23 cellular contexts compared by ENCODE assay signal in genomic region chr21:42670884-42671283, GRCh38. TPM values are rescaled to one million over a fixed set of nuclear protein-coding genes. Genes with fewer than 3 reads are reported as not detected.
DNase-seq lines count a peak whose midpoint lies in the region; ATAC-seq, FAIRE-seq and TF ChIP-seq lines count a peak whose summit lies in the region.
"Had no signal": no experiment of that assay in that cellular context is flagged by ENCODE, and none has a peak within 500 bp of the region (broad histone marks: within the 10 kb centered on the region; RNA-seq: fewer than 3 reads in every experiment).

No MANE protein-coding gene starts in this region.

- no peak overlapping the region for H3K27ac ChIP-seq in BLaER1
- H3K27ac ChIP-seq in DOHH2 (ENCODE audit: low read depth, low read length), result peak overlapping the region; percentile 83
- H3K27ac ChIP-seq: breast epithelium, hepatocyte had no signal

- peak; percentile 50 for DNase-seq in NCI-H69 (lab: John Stamatoyannopoulos, UW)
- no peak for DNase-seq in activated CD8-positive, alpha-beta T cell treated with anti-CD3 and anti-CD28 coated beads for 36 hours
- DNase-seq in urothelium cell line (ENCODE audit: low spot score), result no peak
- DNase-seq in effector memory CD8-positive, alpha-beta T cell, result no peak
- DNase-seq: activated CD4-positive, alpha-beta memory T cell treated with anti-CD3 and anti-CD28 coated beads for 36 hours; activated T-cell treated with anti-CD3 and anti-CD28 coated beads, Interleukin-2, amount 50 U/mL, for 4 hours; cortex of kidney; mammary epithelial cell; natural killer cell; NCI-H1694 treated with DMSO at 0.1 percent for 48 hours; posterior cingulate gyrus; small intestine; stimulated activated CD4-positive, alpha-beta T cell treated with anti-CD3 and anti-CD28 coated beads, Interleukin-4, amount 100 ng/mL, for 4 hours; substantia nigra had no signal

- H3K36me3 Mint-ChIP-seq in activated CD8-positive, alpha-beta T cell treated with anti-CD3 and anti-CD28 coated beads for 36 hours (ENCODE audit: low read depth), result no peaks in the 10 kb centered on the region
- H3K36me3 Mint-ChIP-seq in effector memory CD8-positive, alpha-beta T cell (ENCODE audit: insufficient read depth), result no peaks in the 10 kb centered on the region
- H3K36me3 Mint-ChIP-seq: activated CD4-positive, alpha-beta memory T cell treated with anti-CD3 and anti-CD28 coated beads for 36 hours; natural killer cell had no signal

- CTCF ChIA-PET in activated CD8-positive, alpha-beta T cell treated with anti-CD3 and anti-CD28 coated beads for 36 hours (lab: Charles Lee), result interaction anchor here (1.2 to 1.4 kb wide), 2 partner anchors 17 to 148 kb away, joined by 4 read pairs; no protein-coding TSS in a partner anchor

- peaks cover 43% of the 10 kb centered on the region for H3K79me2 ChIP-seq in DOHH2 (ENCODE audit: control insufficient read depth, low read length)

- intact Hi-C loops in activated CD8-positive, alpha-beta T cell treated with anti-CD3 and anti-CD28 coated beads for 36 hours (cut with micrococcal nuclease), result loop anchor here (10.0 kb wide), 1 partner anchor 154 kb away; no protein-coding TSS in a partner anchor

- no peaks in the 10 kb centered on the region for H3K9me2 ChIP-seq in DOHH2 (replicated peaks; ENCODE audit: control insufficient read depth, low read length)

- H3K36me3 ChIP-seq in BLaER1, result no peaks in the 10 kb centered on the region
- H3K36me3 ChIP-seq in DOHH2 (ENCODE audit: control insufficient read depth, low read length), result peaks cover 23% of the 10 kb centered on the region
- H3K36me3 ChIP-seq: breast epithelium had no signal

- H3K4me1 ChIP-seq in BLaER1 (peaks cover 68% of the 10 kb centered on the region), DOHH2 (ENCODE audit: control insufficient read depth, low read length) (peaks cover 69% of the 10 kb centered on the region)

- peaks cover 87% of the 10 kb centered on the region for H4K20me1 ChIP-seq in BLaER1
- H4K20me1 ChIP-seq in DOHH2 (ENCODE audit: control insufficient read depth, insufficient read depth, low read depth, low read length), result 0 out of 2 replicates have a peak, but pooled peaks cover 6% of the 10 kb centered on the region

- POLR2A ChIA-PET in activated CD8-positive, alpha-beta T cell treated with anti-CD3 and anti-CD28 coated beads for 36 hours (lab: Charles Lee), result interaction anchor here (0.5 kb wide), 1 partner anchor 392 kb away, joined by 3 read pairs; no protein-coding TSS in a partner anchor

- peak overlapping the region; percentile 90 for H3K4me2 ChIP-seq in BLaER1
- H3K4me2 ChIP-seq in DOHH2 (ENCODE audit: low read length), result peak overlapping the region; percentile 72
- H3K4me2 ChIP-seq: hepatocyte had no signal

- H3K4me1 Mint-ChIP-seq in activated CD8-positive, alpha-beta T cell treated with anti-CD3 and anti-CD28 coated beads for 36 hours (ENCODE audit: low read depth), result peaks cover 2% of the 10 kb centered on the region
- H3K4me1 Mint-ChIP-seq in effector memory CD8-positive, alpha-beta T cell (ENCODE audit: low read depth in 2 of 2), result no peaks in the 10 kb centered on the region
- H3K4me1 Mint-ChIP-seq: natural killer cell had no signal

- peak; percentile 42 for ATAC-seq in activated CD8-positive, alpha-beta T cell treated with anti-CD3 and anti-CD28 coated beads for 36 hours
- ATAC-seq in GM19463 (IDR thresholded peaks at IDR 0.05; ENCODE audit: unreplicated experiment), result no peak
- ATAC-seq in HG03439 (IDR thresholded peaks at IDR 0.05; ENCODE audit: unreplicated experiment), result no peak
- no peak for ATAC-seq in effector memory CD8-positive, alpha-beta T cell (replicated peaks)

- H3K9me3 ChIP-seq in BLaER1 (no peaks in the 10 kb centered on the region), DOHH2 (ENCODE audit: control insufficient read depth, insufficient read depth, low read length) (peaks cover 4% of the 10 kb centered on the region; the same call in 1 of the 2 replicates)
- H3K9me3 ChIP-seq: breast epithelium had no signal

- TF ChIP-seq CTCF in DOHH2 (IDR thresholded peaks at IDR 0.05; ENCODE audit: low read depth, low read length, poor library complexity, severe bottlenecking), result no peak
- no peak for TF ChIP-seq CTCF in activated CD8-positive, alpha-beta T cell treated with anti-CD3 and anti-CD28 coated beads for 36 hours (IDR thresholded peaks at IDR 0.05)

- H3K4me3 Mint-ChIP-seq in activated CD8-positive, alpha-beta T cell treated with anti-CD3 and anti-CD28 coated beads for 36 hours, result no peak overlapping the region
- H3K4me3 Mint-ChIP-seq in effector memory CD8-positive, alpha-beta T cell, result no peak overlapping the region
- H3K4me3 Mint-ChIP-seq: activated CD4-positive, alpha-beta memory T cell treated with anti-CD3 and anti-CD28 coated beads for 36 hours; activated T-cell treated with anti-CD3 and anti-CD28 coated beads, Interleukin-2, amount 50 U/mL, for 4 hours; natural killer cell had no signal

- peaks cover 94% of the 10 kb centered on the region for H3K27me3 ChIP-seq in BLaER1
- no peaks in the 10 kb centered on the region for H3K27me3 ChIP-seq in DOHH2 (ENCODE audit: control insufficient read depth, low read length)
- H3K27me3 ChIP-seq: breast epithelium, hepatocyte had no signal

- no peak for FAIRE-seq in urothelium cell line (lab: Jason Lieb, UNC)
- FAIRE-seq: endothelial cell of umbilical vein, G401.6, small intestine, TTC549 had no signal

- H3K27ac Mint-ChIP-seq in activated CD8-positive, alpha-beta T cell treated with anti-CD3 and anti-CD28 coated beads for 36 hours, result no peak overlapping the region
- H3K27ac Mint-ChIP-seq in effector memory CD8-positive, alpha-beta T cell, result no peak overlapping the region
- H3K27ac Mint-ChIP-seq: activated CD4-positive, alpha-beta memory T cell treated with anti-CD3 and anti-CD28 coated beads for 36 hours; natural killer cell had no signal

- H3K9me3 Mint-ChIP-seq in activated CD8-positive, alpha-beta T cell treated with anti-CD3 and anti-CD28 coated beads for 36 hours, result no peaks in the 10 kb centered on the region
- H3K9me3 Mint-ChIP-seq in effector memory CD8-positive, alpha-beta T cell, result no peaks in the 10 kb centered on the region
- H3K9me3 Mint-ChIP-seq: activated CD4-positive, alpha-beta memory T cell treated with anti-CD3 and anti-CD28 coated beads for 36 hours; activated T-cell treated with anti-CD3 and anti-CD28 coated beads, Interleukin-2, amount 50 U/mL, for 4 hours; natural killer cell had no signal

- H3F3A ChIP-seq in DOHH2 (ENCODE audit: control insufficient read depth, insufficient read depth), result peaks cover 25% of the 10 kb centered on the region

- no peaks in the 10 kb centered on the region for H3K27me3 Mint-ChIP-seq in activated CD8-positive, alpha-beta T cell treated with anti-CD3 and anti-CD28 coated beads for 36 hours
- H3K27me3 Mint-ChIP-seq in effector memory CD8-positive, alpha-beta T cell, result no peaks in the 10 kb centered on the region
- H3K27me3 Mint-ChIP-seq: activated CD4-positive, alpha-beta memory T cell treated with anti-CD3 and anti-CD28 coated beads for 36 hours had no signal

- H3K4me3 ChIP-seq in BLaER1, result no peak overlapping the region
- peak overlapping the region; percentile 51 for H3K4me3 ChIP-seq in DOHH2 (ENCODE audit: low read length)
- H3K4me3 ChIP-seq: breast epithelium, hepatocyte had no signal

- H3K9ac ChIP-seq in BLaER1, result no peak overlapping the region

RNA-seq across cellular contexts. Expression of gene PDE9A, which starts 17.5 kb away (rescaled TPM):
- total RNA-seq in activated CD8-positive, alpha-beta T cell treated with anti-CD3 and anti-CD28 coated beads for 36 hours, result 10 to 100 TPM; 11.1 to 11.5 TPM
